8 cellular contexts compared by ENCODE assay signal in the genomic region with DNA sequence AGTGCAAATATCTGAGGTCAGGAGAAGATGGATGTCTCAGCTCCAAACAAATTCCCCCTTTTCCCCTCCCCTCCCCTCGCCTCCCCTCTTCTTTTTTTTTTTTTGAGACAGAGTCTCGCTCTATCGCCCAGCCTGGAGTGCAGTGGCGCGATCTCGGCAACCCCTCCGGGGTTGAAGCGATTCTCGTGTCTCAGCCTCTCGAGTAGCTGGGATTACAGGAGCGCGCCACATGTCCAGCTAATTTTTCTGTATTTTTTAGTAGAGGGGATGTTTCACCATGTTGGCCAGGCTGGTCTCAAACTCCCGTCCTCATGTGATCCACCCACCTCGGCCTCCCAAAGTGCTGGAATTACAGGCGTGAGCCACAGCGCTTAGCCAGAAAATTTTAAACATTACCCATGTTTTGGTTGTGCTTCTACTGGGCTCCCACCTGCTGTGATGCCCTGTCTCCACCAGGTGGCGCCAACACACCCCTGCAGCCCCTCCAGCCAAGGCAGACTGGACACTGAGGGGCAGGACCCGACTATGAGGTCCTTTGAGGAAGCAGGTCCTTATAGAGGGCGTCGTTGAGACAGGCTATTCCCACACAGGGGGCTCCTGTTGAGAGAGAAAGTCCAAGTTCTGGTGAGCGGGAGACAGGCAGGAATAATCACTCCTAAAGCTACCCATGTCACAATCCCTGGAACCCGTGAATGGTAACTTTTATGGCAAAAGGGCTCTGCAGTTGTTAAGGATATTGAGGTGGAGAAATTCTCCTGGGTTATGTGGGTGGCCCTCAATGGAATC. TPM values are rescaled to one million over a fixed set of nuclear protein-coding genes. Genes with fewer than 3 reads are reported as not detected.
DNase-seq lines count a peak whose midpoint lies in the region; ATAC-seq and TF ChIP-seq lines count a peak whose summit lies in the region.

No MANE protein-coding gene starts in this region.

- peaks cover 6% of the 10 kb centered on the region for H3K36me3 Mint-ChIP-seq in Caco-2 (ENCODE audit: insufficient read depth, unreplicated experiment)
- H3K36me3 Mint-ChIP-seq in activated CD8-positive, alpha-beta memory T cell treated with anti-CD3 and anti-CD28 coated beads, Interleukin-2, amount 10 ng/mL, durations not matched to agents 7 days and 5 days, result no peaks in the 10 kb centered on the region
- peaks cover 9% of the 10 kb centered on the region for H3K36me3 Mint-ChIP-seq in endothelial cell (ENCODE audit: low read depth, unreplicated experiment)

- H3K4me3 ChIP-seq in Caco-2 (ENCODE audit: low read depth, low read length), result no peak overlapping the region

- no peaks in the 10 kb centered on the region for H3K9me3 Mint-ChIP-seq in Caco-2 (ENCODE audit: unreplicated experiment)
- no peaks in the 10 kb centered on the region for H3K9me3 Mint-ChIP-seq in activated CD8-positive, alpha-beta memory T cell treated with anti-CD3 and anti-CD28 coated beads, Interleukin-2, amount 10 ng/mL, durations not matched to agents 7 days and 5 days (ENCODE audit: low read depth)
- no peaks in the 10 kb centered on the region for H3K9me3 Mint-ChIP-seq in endothelial cell (ENCODE audit: unreplicated experiment)

- POLR2A ChIA-PET in Caco-2 (lab: Charles Lee), result interaction anchor here (0.7 to 1.3 kb wide), 2 partner anchors 10 to 537 kb away, joined by 4 to 5 read pairs; no protein-coding TSS in a partner anchor

- no peaks in the 10 kb centered on the region for H3K36me3 ChIP-seq in Caco-2 (ENCODE audit: control insufficient read depth, insufficient read depth, low read length)

- H3K4me3 Mint-ChIP-seq in Caco-2 (ENCODE audit: unreplicated experiment), result peak overlapping the region; percentile 49
- peak overlapping the region; percentile 63 for H3K4me3 Mint-ChIP-seq in activated CD8-positive, alpha-beta memory T cell treated with anti-CD3 and anti-CD28 coated beads, Interleukin-2, amount 10 ng/mL, durations not matched to agents 7 days and 5 days
- H3K4me3 Mint-ChIP-seq in endothelial cell (ENCODE audit: unreplicated experiment), result peak overlapping the region; percentile 40

- H3K4me1 Mint-ChIP-seq in Caco-2 (ENCODE audit: low read depth, unreplicated experiment) (no peaks in the 10 kb centered on the region), endothelial cell (ENCODE audit: unreplicated experiment) (peaks cover 10% of the 10 kb centered on the region)
- H3K4me1 Mint-ChIP-seq in activated CD8-positive, alpha-beta memory T cell treated with anti-CD3 and anti-CD28 coated beads, Interleukin-2, amount 10 ng/mL, durations not matched to agents 7 days and 5 days, result peaks cover 18% of the 10 kb centered on the region

- H3K9me3 ChIP-seq in Caco-2, result no peaks in the 10 kb centered on the region

- intact Hi-C loops in Caco-2 (cut with micrococcal nuclease; ENCODE audit: unreplicated experiment), result loop anchor here (1.0 kb wide), 4 partner anchors 88 to 148 kb away; no protein-coding TSS in a partner anchor

- H3K27ac Mint-ChIP-seq in Caco-2 (ENCODE audit: unreplicated experiment) (no peak overlapping the region), endothelial cell (ENCODE audit: unreplicated experiment) (peak overlapping the region; percentile 14)
- no peak overlapping the region for H3K27ac Mint-ChIP-seq in activated CD8-positive, alpha-beta memory T cell treated with anti-CD3 and anti-CD28 coated beads, Interleukin-2, amount 10 ng/mL, durations not matched to agents 7 days and 5 days

- peak; percentile 52 for ATAC-seq in HG02759 (IDR thresholded peaks at IDR 0.05; ENCODE audit: unreplicated experiment)
- ATAC-seq in activated CD8-positive, alpha-beta memory T cell treated with anti-CD3 and anti-CD28 coated beads, Interleukin-2, amount 10 ng/mL, durations not matched to agents 7 days and 5 days, result peak; percentile 93
- no peak for ATAC-seq in GM18907 (IDR thresholded peaks at IDR 0.05; ENCODE audit: unreplicated experiment)

- DNase-seq in Caco-2 (peak; percentile 80 to 85), NOMO-1 treated with dmso at 0.1 percent for 144 hours (lab: John Stamatoyannopoulos, UW; ENCODE audit: unreplicated experiment) (peak; percentile 58), endothelial cell (ENCODE audit: low spot score) (peak; percentile 88), midbrain (lab: John Stamatoyannopoulos, UW) (peak; percentile 72)
- peak; percentile 83 for DNase-seq in activated CD8-positive, alpha-beta memory T cell treated with anti-CD3 and anti-CD28 coated beads, Interleukin-2, amount 10 ng/mL, durations not matched to agents 7 days and 5 days
- peak; percentile 86 for DNase-seq in stimulated activated CD8-positive, alpha-beta memory T cell treated with anti-CD3 and anti-CD28 coated beads, Interleukin-4, amount 100 ng/mL, for 48 hours

- H3K27me3 ChIP-seq in Caco-2 (replicated peaks; ENCODE audit: control insufficient read depth, insufficient read depth, low read length), result no peaks in the 10 kb centered on the region

- peaks cover 4% of the 10 kb centered on the region for H3K27me3 Mint-ChIP-seq in Caco-2 (ENCODE audit: insufficient read depth, unreplicated experiment)
- H3K27me3 Mint-ChIP-seq in activated CD8-positive, alpha-beta memory T cell treated with anti-CD3 and anti-CD28 coated beads, Interleukin-2, amount 10 ng/mL, durations not matched to agents 7 days and 5 days, result peaks cover 11% of the 10 kb centered on the region
- H3K27me3 Mint-ChIP-seq in endothelial cell (ENCODE audit: unreplicated experiment), result peaks cover 8% of the 10 kb centered on the region

- H3K4me1 ChIP-seq in Caco-2, result no peaks in the 10 kb centered on the region

- TF ChIP-seq CTCF in Caco-2 (IDR thresholded peaks at IDR 0.05; ENCODE audit: insufficient read depth in 1 of 2, low read depth in 1 of 2, low read length in 1 of 2, severe bottlenecking in 1 of 2, unreplicated experiment in 1 of 2) (peak; percentile 99), endothelial cell (IDR thresholded peaks at IDR 0.05; ENCODE audit: unreplicated experiment) (peak; percentile 97)

- BruUV-seq in Caco-2 (replicated peaks; lab: Mats Ljungman, UMichigan), result no TSS peak

- CTCF ChIA-PET in Caco-2 (lab: Charles Lee), result interaction anchor here (0.5 to 4.3 kb wide), 13 partner anchors 10 to 329 kb away, joined by 3 to 22 read pairs (median 3); a partner anchor contains a TSS
- CTCF ChIA-PET in activated CD8-positive, alpha-beta memory T cell treated with anti-CD3 and anti-CD28 coated beads, Interleukin-2, amount 10 ng/mL, durations not matched to agents 7 days and 5 days (lab: Charles Lee), result interaction anchor here (0.6 to 9.6 kb wide), 30 partner anchors 8 to 191 kb away, joined by 3 to 190 read pairs (median 4); a partner anchor contains a TSS

RNA-seq across cellular contexts. Expression of a gene that starts 6.3 kb away (rescaled TPM):
- not detected in 2 replicates for total RNA-seq in Caco-2 (2022)
- not detected for total RNA-seq in activated CD8-positive, alpha-beta memory T cell treated with anti-CD3 and anti-CD28 coated beads, Interleukin-2, amount 10 ng/mL, durations not matched to agents 7 days and 5 days
- total RNA-seq in endothelial cell (ENCODE audit: unreplicated experiment), result not detected

RNA-seq across cellular contexts. Expression of a gene that starts 9.6 kb away (rescaled TPM):
- total RNA-seq in Caco-2 (2022), result 75.9 and 85.0 TPM in 2 replicates
- 10 to 100 TPM; 43.2 to 56.5 TPM for total RNA-seq in activated CD8-positive, alpha-beta memory T cell treated with anti-CD3 and anti-CD28 coated beads, Interleukin-2, amount 10 ng/mL, durations not matched to agents 7 days and 5 days
- total RNA-seq in endothelial cell (ENCODE audit: unreplicated experiment), result 75.5 TPM

RNA-seq across cellular contexts. Expression of a gene that starts 22.1 kb away (rescaled TPM):
- total RNA-seq in Caco-2 (2022), result 3.1 and 3.7 TPM in 2 replicates
- total RNA-seq in activated CD8-positive, alpha-beta memory T cell treated with anti-CD3 and anti-CD28 coated beads, Interleukin-2, amount 10 ng/mL, durations not matched to agents 7 days and 5 days, result 1 to 10 TPM; 3.2 TPM
- total RNA-seq in endothelial cell (ENCODE audit: unreplicated experiment), result 10.7 TPM

RNA-seq across cellular contexts. Expression of a gene that starts 51.7 kb away (rescaled TPM):
- total RNA-seq in Caco-2 (2022), result 9.4 and 19.4 TPM in 2 replicates
- total RNA-seq in activated CD8-positive, alpha-beta memory T cell treated with anti-CD3 and anti-CD28 coated beads, Interleukin-2, amount 10 ng/mL, durations not matched to agents 7 days and 5 days, result 10 to 100 TPM; 18.7 to 20.1 TPM
- total RNA-seq in endothelial cell (ENCODE audit: unreplicated experiment), result 25.0 TPM

RNA-seq across cellular contexts. Expression of a gene that starts 52.1 kb away (rescaled TPM):
- total RNA-seq in Caco-2 (2022) (36.6 and 37.3 TPM in 2 replicates), endothelial cell (ENCODE audit: unreplicated experiment) (15.2 TPM)
- total RNA-seq in activated CD8-positive, alpha-beta memory T cell treated with anti-CD3 and anti-CD28 coated beads, Interleukin-2, amount 10 ng/mL, durations not matched to agents 7 days and 5 days, result 10 to 100 TPM; 24.4 to 36.0 TPM
